Comparison of ENCODE assay signal across 17 cellular contexts in the genomic region with DNA sequence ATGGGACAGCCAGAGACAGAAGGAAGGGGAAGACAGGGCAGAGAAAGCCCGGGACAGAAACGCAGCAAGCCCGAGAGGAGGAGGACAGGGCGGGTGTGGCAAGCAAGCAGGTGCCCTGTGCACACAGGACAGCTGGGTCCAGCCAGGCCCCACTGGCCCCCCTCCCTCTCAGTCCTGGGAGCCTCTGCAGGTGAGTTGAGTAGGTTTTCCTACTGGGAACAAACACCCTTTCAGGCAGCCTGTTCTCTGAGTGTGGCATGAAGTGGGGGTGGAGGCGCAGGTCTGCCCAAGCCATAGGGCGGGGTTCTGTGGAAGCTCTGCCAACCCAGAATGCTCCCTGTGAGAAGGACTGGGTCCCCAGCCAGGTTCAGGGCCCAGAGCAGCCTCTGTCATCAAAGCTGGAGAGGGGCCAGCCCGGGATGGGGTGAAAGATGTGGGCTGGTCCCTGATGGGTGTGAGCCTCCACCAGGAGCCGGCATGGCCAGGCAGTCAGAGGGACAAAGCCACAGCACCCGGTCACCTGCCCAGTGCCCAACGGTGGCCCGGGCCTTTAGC.
DNase-seq lines count a peak whose midpoint lies in the region; ATAC-seq, FAIRE-seq and TF ChIP-seq lines count a peak whose summit lies in the region.
"Had no signal": no experiment of that assay in that cellular context is flagged by ENCODE, and none has a peak within 500 bp of the region (broad histone marks: within the 10 kb centered on the region; RNA-seq: fewer than 3 reads in every experiment).

No MANE protein-coding gene starts in this region.

- no peaks in the 10 kb centered on the region for H3K23me2 ChIP-seq in H9 (ENCODE audit: insufficient read length, low read depth, low read length, poor library complexity, severe bottlenecking)

- no peak overlapping the region for H2BK12ac ChIP-seq in H9 (ENCODE audit: insufficient read length, low read depth, low read length)

- H3K4me2 ChIP-seq in H9 (ENCODE audit: insufficient read depth, insufficient read length, low read length): no peak overlapping the region

- H2AFZ ChIP-seq in H9 (ENCODE audit: low read length): no peak overlapping the region

- H3K18ac ChIP-seq in H9 (ENCODE audit: insufficient read length, low read depth, low read length): no peak overlapping the region

- 0 out of 2 replicates have a peak overlapping the region, but pooled peaks have one; percentile 2 for H3K14ac ChIP-seq in H9 (ENCODE audit: insufficient read depth, low read length)

- H2BK120ac ChIP-seq in H9 (ENCODE audit: low read depth, low read length, poor library complexity, severe bottlenecking): no peak overlapping the region

- H3K27ac Mint-ChIP-seq in H9: no peak overlapping the region
- H3K27ac Mint-ChIP-seq: activated CD4-positive, alpha-beta memory T cell treated with anti-CD3 and anti-CD28 coated beads, Interleukin-2, amount 10 ng/mL, durations not matched to agents 7 days and 5 days; CD14-positive monocyte; natural killer cell had no signal

- DNase-seq in H9: no peak
- DNase-seq in NCI-H2196 treated with DMSO at 0.1 percent for 48 hours (lab: John Stamatoyannopoulos, UW; ENCODE audit: unreplicated experiment): peak; percentile 91
- no peak for DNase-seq in epithelial cell of prostate (ENCODE audit: low read depth, low spot score)
- DNase-seq in pancreas: peak; percentile 82 to 95 (median 90)
- DNase-seq in left lobe of liver (ENCODE audit: low spot score): no peak
- DNase-seq in substantia nigra (lab: John Stamatoyannopoulos, UW): no peak
- DNase-seq: activated CD4-positive, alpha-beta memory T cell treated with anti-CD3 and anti-CD28 coated beads, Interleukin-2, amount 10 ng/mL, durations not matched to agents 7 days and 5 days; activated effector memory CD4-positive, alpha-beta T cell treated with Interleukin-2 at 50 U/mL for 16 hours; natural killer cell; right lobe of liver; stimulated activated naive CD4-positive, alpha-beta T cell treated with Interleukin-2 at 50 U/mL for 16 hours had no signal

- H3K79me2 ChIP-seq in H9 (ENCODE audit: insufficient read depth, low read length): no peaks in the 10 kb centered on the region

- no peaks in the 10 kb centered on the region for H3K4me1 Mint-ChIP-seq in H9
- H3K4me1 Mint-ChIP-seq: activated CD4-positive, alpha-beta memory T cell treated with anti-CD3 and anti-CD28 coated beads, Interleukin-2, amount 10 ng/mL, durations not matched to agents 7 days and 5 days; CD14-positive monocyte; natural killer cell had no signal

- peaks cover 27 to 28% of the 10 kb centered on the region in 2 experiments for H3K9me3 Mint-ChIP-seq in H9

- no peak overlapping the region for H2BK20ac ChIP-seq in H9 (ENCODE audit: low read depth, low read length, poor library complexity, severe bottlenecking)

- no CpG with 5 or more reads among the region's 11 CpGs for WGBS in H9 (ENCODE audit: extremely low coverage, insufficient read length, low lambda C conversion rate)
- WGBS in pancreas, 2 donors: 17 to 20% methylated on average over 11 of the region's 11 CpGs

- no peak overlapping the region for H2BK15ac ChIP-seq in H9 (ENCODE audit: low read depth, low read length)

- H3K36me3 ChIP-seq in pancreas: no peaks in the 10 kb centered on the region
- H3K36me3 ChIP-seq: right lobe of liver, SJSA1 had no signal

- H3K27me3 Mint-ChIP-seq in H9 (ENCODE audit: low read depth): peaks cover 10% of the 10 kb centered on the region
- H3K27me3 Mint-ChIP-seq: activated CD4-positive, alpha-beta memory T cell treated with anti-CD3 and anti-CD28 coated beads, Interleukin-2, amount 10 ng/mL, durations not matched to agents 7 days and 5 days had no signal

- H3K4me3 ChIP-seq in pancreas: peak overlapping the region in 1 of 4 donors; percentile 12
- H3K4me3 ChIP-seq: right lobe of liver, SJSA1 had no signal

- ATAC-seq in pancreas (peak; percentile 96 to 99 (median 98)), left lobe of liver (no peak), HG03521 (IDR thresholded peaks at IDR 0.05; ENCODE audit: unreplicated experiment) (no peak)
- no peak for ATAC-seq in activated CD4-positive, CD25-positive, alpha-beta regulatory T cell treated with anti-CD3 and anti-CD28 coated beads, Interleukin-2, amount 50 U/mL, for 24 hours
- ATAC-seq: natural killer cell had no signal

- no peaks in the 10 kb centered on the region for H4K20me1 ChIP-seq in H9 (ENCODE audit: control insufficient read depth, insufficient read depth, insufficient read length)

- H3K56ac ChIP-seq in H9 (ENCODE audit: insufficient read length, low read depth, low read length): no peak overlapping the region

- no peak overlapping the region for H3K23ac ChIP-seq in H9 (ENCODE audit: insufficient read length, low read depth, low read length)

- no peak overlapping the region for H3K4me3 Mint-ChIP-seq in H9
- H3K4me3 Mint-ChIP-seq: activated CD4-positive, alpha-beta memory T cell treated with anti-CD3 and anti-CD28 coated beads, Interleukin-2, amount 10 ng/mL, durations not matched to agents 7 days and 5 days; CD14-positive monocyte; natural killer cell had no signal

- H3K9me3 ChIP-seq in H9 (ENCODE audit: control insufficient read depth, low read depth, low read length) (peaks cover 12% of the 10 kb centered on the region), pancreas (no peaks in the 10 kb centered on the region)
- H3K9me3 ChIP-seq: right lobe of liver had no signal

- peaks cover 6 to 13% (median 8%) of the 10 kb centered on the region in 3 experiments; a peak in 4 of 7 replicates for H3K36me3 Mint-ChIP-seq in H9 (ENCODE audit: insufficient read depth in 1 of 3, low read depth in 3 of 3)
- H3K36me3 Mint-ChIP-seq: CD14-positive monocyte had no signal

- H3K4ac ChIP-seq in H9 (ENCODE audit: low read depth, low read length): no peak overlapping the region

- no peak overlapping the region for H2BK5ac ChIP-seq in H9 (ENCODE audit: insufficient read length, low read length)

- H3K4me1 ChIP-seq in H9 (ENCODE audit: insufficient read depth, low read length): no peaks in the 10 kb centered on the region
- peaks cover 4 to 6% (median 6%) of the 10 kb centered on the region in 3 donors for H3K4me1 ChIP-seq in pancreas
- H3K4me1 ChIP-seq: right lobe of liver had no signal

- no peak overlapping the region for H3T11ph ChIP-seq in H9 (ENCODE audit: low read length)

- no peaks in the 10 kb centered on the region for H3K27me3 ChIP-seq in H9 (ENCODE audit: insufficient read depth, low read length)
- H3K27me3 ChIP-seq in pancreas: no peaks in the 10 kb centered on the region
- H3K27me3 ChIP-seq: right lobe of liver, SJSA1 had no signal

- TF ChIP-seq CTCF in H9 (conservative IDR thresholded peaks at IDR 0.05) (no peak), pancreas (IDR thresholded peaks at IDR 0.05) (no peak)

- no peak for FAIRE-seq in pancreas (lab: Jason Lieb, UNC)
- FAIRE-seq: astrocyte, G401.6 had no signal

- H3K9ac ChIP-seq in H9 (ENCODE audit: extremely low read depth, insufficient read length, low read length): no peak overlapping the region

- intact Hi-C loops in pancreas (cut with DNase I): no loop called here

- no peak overlapping the region for H4K5ac ChIP-seq in H9 (ENCODE audit: insufficient read length, low read depth, low read length)

- H4K8ac ChIP-seq in H9 (replicated peaks; ENCODE audit: insufficient read length, low read depth, low read length): no peak overlapping the region

- H3K27ac ChIP-seq in H9 (ENCODE audit: insufficient read length, low read depth, low read length) (no peak overlapping the region), epithelial cell of prostate (peak overlapping the region; percentile 6), pancreas (peak overlapping the region; percentile 22 to 65 (median 45)), substantia nigra (ENCODE audit: low read depth, low read length, poor library complexity, severe bottlenecking) (no peak overlapping the region)
- H3K27ac ChIP-seq: right lobe of liver, SJSA1 had no signal

- no peak overlapping the region for H4K91ac ChIP-seq in H9 (ENCODE audit: insufficient read length, low read depth, low read length)

- no peaks in the 10 kb centered on the region for H3K79me1 ChIP-seq in H9 (ENCODE audit: insufficient read depth, low read depth, low read length, poor library complexity, severe bottlenecking)

- H2AK5ac ChIP-seq in H9 (ENCODE audit: insufficient read length, low read length): no peak overlapping the region

Comparison
In these comparisons a context has a peak if more than half of its experiments do, and no peak if none do; other contexts are left out.
1. DNase-seq: peak in NCI-H2196 treated with DMSO at 0.1 percent for 48 hours (single experiment) and pancreas (6 of 6); none in H9 (single experiment), epithelial cell of prostate (single experiment), left lobe of liver (single experiment) and substantia nigra (0 of 49).
2. H3K27ac ChIP-seq: peak in epithelial cell of prostate (single experiment) and pancreas (4 of 4); none in H9 (single experiment) and substantia nigra (single experiment).
3. ATAC-seq: peak in pancreas (4 of 4); none in left lobe of liver (single experiment), HG03521 (single experiment) and activated CD4-positive, CD25-positive, alpha-beta regulatory T cell treated with anti-CD3 and anti-CD28 coated beads, Interleukin-2, amount 50 U/mL, for 24 hours (0 of 2).